In the genomic region with DNA sequence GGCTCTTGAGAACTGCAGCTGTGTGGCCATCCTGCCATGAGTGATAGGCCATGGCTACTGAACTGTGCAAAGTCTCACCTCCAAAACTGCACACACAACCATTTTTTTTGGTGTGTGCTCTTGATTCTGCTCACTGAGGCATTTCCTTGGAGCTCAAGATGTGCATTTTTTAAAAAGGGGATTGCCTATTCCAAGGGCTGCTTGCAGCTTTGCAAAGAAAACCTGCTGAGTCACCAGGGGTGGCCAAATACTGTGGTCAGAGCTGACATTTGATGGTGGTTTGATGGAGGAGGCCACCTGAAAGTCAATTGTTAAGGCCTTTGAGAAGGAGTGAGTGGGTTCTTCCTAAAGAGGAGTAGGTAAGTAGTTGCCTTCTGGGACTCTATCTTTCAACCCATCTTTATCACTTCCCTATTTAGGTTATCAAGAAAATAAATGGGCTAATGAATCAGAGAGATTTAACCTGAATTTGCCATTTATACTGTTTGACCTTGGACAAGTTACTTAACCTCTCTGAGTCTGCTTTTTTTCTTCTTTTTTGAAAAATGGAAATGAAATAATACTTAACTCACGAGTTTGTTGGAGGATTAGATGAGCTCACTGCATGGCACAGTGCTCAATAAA, we compare ENCODE assay signal across 8 cellular contexts.
A peak's percentile ranks its signal among the peaks of the same experiment; 100 is the strongest.
DNase-seq lines count a peak whose midpoint lies in the region; ATAC-seq, FAIRE-seq and TF ChIP-seq lines count a peak whose summit lies in the region.

No MANE protein-coding gene starts in this region.

- H3K9me3 ChIP-seq in breast epithelium (peaks cover 0 to 14% of the 10 kb centered on the region in 2 donors), aorta (ENCODE audit: control insufficient read depth, low read length) (peaks cover 2% of the 10 kb centered on the region), pancreas (no peaks in the 10 kb centered on the region)

- H3K27me3 Mint-ChIP-seq in MCF 10A (ENCODE audit: insufficient read depth, unreplicated experiment) (no peaks in the 10 kb centered on the region), natural killer cell (ENCODE audit: low read depth in 2 of 2) (no peaks in the 10 kb centered on the region)

- ATAC-seq in HG02938 (IDR thresholded peaks at IDR 0.05; ENCODE audit: unreplicated experiment), result peak; percentile 82
- peak in 2 of 3 donors; percentile 24 to 26 for ATAC-seq in natural killer cell
- no peak for ATAC-seq in aorta (ENCODE audit: low FRiP score)
- ATAC-seq in pancreas, result no peak

- no peak overlapping the region for H3K27ac Mint-ChIP-seq in MCF 10A (ENCODE audit: low read depth, unreplicated experiment)
- peak overlapping the region; percentile 18 to 33 for H3K27ac Mint-ChIP-seq in natural killer cell

- CTCF ChIA-PET in MCF 10A (lab: Yijun Ruan, JAX), result interaction anchor here (1.1 kb wide), 1 partner anchor 32 kb away, joined by 5 read pairs; no protein-coding TSS in a partner anchor

- TF ChIP-seq POLR2A in breast epithelium (IDR thresholded peaks at IDR 0.05), result no peak

- POLR2A ChIA-PET in MCF 10A (lab: Yijun Ruan, JAX), result no interaction called here

- H3K9me3 Mint-ChIP-seq in MCF 10A (ENCODE audit: unreplicated experiment) (no peaks in the 10 kb centered on the region), natural killer cell (no peaks in the 10 kb centered on the region)

- H3K27me3 ChIP-seq in breast epithelium, result no peaks in the 10 kb centered on the region
- no peaks in the 10 kb centered on the region for H3K27me3 ChIP-seq in aorta (ENCODE audit: control insufficient read depth in 1 of 2, insufficient read depth in 2 of 2, low read length in 1 of 2)
- H3K27me3 ChIP-seq in pancreas, result no peaks in the 10 kb centered on the region

- no peaks in the 10 kb centered on the region for H3K4me1 ChIP-seq in breast epithelium
- no peaks in the 10 kb centered on the region for H3K4me1 ChIP-seq in aorta (ENCODE audit: control insufficient read depth in 1 of 2, insufficient read depth in 2 of 2, low read length in 2 of 2)
- no peaks in the 10 kb centered on the region for H3K4me1 ChIP-seq in pancreas

- FAIRE-seq in pancreas (lab: Jason Lieb, UNC), result no peak

- H3K4me3 ChIP-seq in breast epithelium, result no peak overlapping the region
- H3K4me3 ChIP-seq in aorta (ENCODE audit: low read length in 2 of 2), result no peak overlapping the region
- H3K4me3 ChIP-seq in pancreas, result no peak overlapping the region

- no peak overlapping the region for H3K27ac ChIP-seq in breast epithelium
- no peak overlapping the region for H3K27ac ChIP-seq in aorta (ENCODE audit: low read depth in 1 of 2, low read length in 2 of 2)
- no peak overlapping the region for H3K27ac ChIP-seq in pancreas

- H3K36me3 ChIP-seq in breast epithelium (no peaks in the 10 kb centered on the region), aorta (ENCODE audit: control insufficient read depth in 1 of 2, insufficient read depth in 2 of 2, low read length in 1 of 2) (no peaks in the 10 kb centered on the region), pancreas (no peaks in the 10 kb centered on the region)

- intact Hi-C loops in MCF 10A (cut with micrococcal nuclease) (no loop called here), breast epithelium (cut with DNase I; ENCODE audit: low total_unique reads) (no loop called here), natural killer cell (cut with micrococcal nuclease) (no loop called here), aorta (cut with DNase I) (no loop called here), pancreas (cut with DNase I) (no loop called here)

- WGBS in aorta, 2 donors, result 97 to 100% methylated on average over 1 of the region's 1 CpG
- 58 to 75% methylated on average over 1 of the region's 1 CpG for WGBS in pancreas, 2 donors

- H3K36me3 Mint-ChIP-seq in MCF 10A (ENCODE audit: insufficient read depth, unreplicated experiment) (no peaks in the 10 kb centered on the region), natural killer cell (no peaks in the 10 kb centered on the region)

- no peak for TF ChIP-seq CTCF in MCF 10A (IDR thresholded peaks at IDR 0.05; ENCODE audit: unreplicated experiment)
- TF ChIP-seq CTCF in breast epithelium (IDR thresholded peaks at IDR 0.05), result no peak
- no peak for TF ChIP-seq CTCF in natural killer cell (IDR thresholded peaks at IDR 0.05)
- TF ChIP-seq CTCF in pancreas (IDR thresholded peaks at IDR 0.05), result no peak

- in situ Hi-C loops in G401 (cut with HindIII; ENCODE audit: low sequenced_read_pairs), result no loop called here

- no peak overlapping the region for H3K4me3 Mint-ChIP-seq in MCF 10A (ENCODE audit: unreplicated experiment)
- no peak overlapping the region for H3K4me3 Mint-ChIP-seq in natural killer cell

- DNase-seq in MCF 10A (ENCODE audit: unreplicated experiment), result peak; percentile 37
- DNase-seq in breast epithelium (ENCODE audit: low spot score in 2 of 2), result no peak
- peak; percentile 82 for DNase-seq in RPMI7951 (ENCODE audit: low read depth)
- no peak for DNase-seq in natural killer cell
- no peak for DNase-seq in aorta
- DNase-seq in G401 (ENCODE audit: low spot score), result no peak
- DNase-seq in pancreas, result no peak

- BruUV-seq in MCF 10A (replicated peaks; lab: Mats Ljungman, UMichigan), result no TSS peak

- H3K4me1 Mint-ChIP-seq in MCF 10A (ENCODE audit: insufficient read depth, unreplicated experiment) (no peaks in the 10 kb centered on the region), natural killer cell (peaks cover 24 to 26% of the 10 kb centered on the region in 2 donors)

Comparison
In these comparisons a context has a peak if more than half of its experiments do, and no peak if none do; other contexts are left out.
1. DNase-seq: peak in MCF 10A (single experiment) and RPMI7951 (single experiment); none in breast epithelium (0 of 2), natural killer cell (single experiment), aorta (0 of 2), G401 (single experiment) and pancreas (0 of 6).
2. ATAC-seq: peak in HG02938 (single experiment) and natural killer cell (2 of 3); none in aorta (single experiment) and pancreas (0 of 4).